ENCODE assay signal across 12 cellular contexts in genomic region chr4:108540536-108540935, GRCh38.
DNase-seq lines count a peak whose midpoint lies in the region; ATAC-seq and TF ChIP-seq lines count a peak whose summit lies in the region.
"Had no signal": no experiment of that assay in that cellular context is flagged by ENCODE, and none has a peak within 500 bp of the region (broad histone marks: within the 10 kb centered on the region; RNA-seq: fewer than 3 reads in every experiment).

No MANE protein-coding gene starts in this region.

- no peaks in the 10 kb centered on the region for H3K36me3 ChIP-seq in stomach
- H3K36me3 ChIP-seq: heart right ventricle, left lung, thyroid gland had no signal

- no peak for TF ChIP-seq CTCF in stomach (IDR thresholded peaks at IDR 0.05)

- intact Hi-C loops in Right ventricle myocardium inferior (cut with DNase I) (no loop called here), stomach (cut with DNase I; ENCODE audit: low total_unique reads) (no loop called here)

- WGBS in stomach, 5 donors: 66 to 84% (median 74%) methylated on average over 2 of the region's 2 CpGs

- in situ Hi-C loops in SK-MEL-5 (cut with HindIII; ENCODE audit: low pct_unique_long_range_greater_than_20kb, low sequenced_read_pairs): no loop called here

- no peaks in the 10 kb centered on the region for H3K9me3 ChIP-seq in stomach
- H3K9me3 ChIP-seq: heart right ventricle, left lung, thyroid gland had no signal

- TF ChIP-seq EP300 in stomach (IDR thresholded peaks at IDR 0.05): no peak

- DNase-seq in SK-MEL-5 (ENCODE audit: low read depth, low spot score): peak; percentile 92
- peak; percentile 69 for DNase-seq in putamen (ENCODE audit: low spot score)
- no peak for DNase-seq in T1000 (lab: John Stamatoyannopoulos, UW)
- no peak for DNase-seq in Right ventricle myocardium inferior (ENCODE audit: missing footprints)
- DNase-seq in stomach: no peak
- DNase-seq: activated CD4-positive, alpha-beta T cell treated with anti-CD3 and anti-CD28 coated beads, Interleukin-2, amount 10 ng/mL, durations not matched to agents 7 days and 5 days; activated effector memory CD4-positive, alpha-beta T cell treated with anti-CD3 and anti-CD28 coated beads, Interleukin-2, amount 50 U/mL, for 16 hours; heart right ventricle; left lung; thyroid gland had no signal

- H3K27me3 ChIP-seq in stomach: no peaks in the 10 kb centered on the region
- H3K27me3 ChIP-seq: heart right ventricle, left lung, thyroid gland had no signal

- peak; percentile 71 for ATAC-seq in GM19438 (IDR thresholded peaks at IDR 0.05; ENCODE audit: low read depth, unreplicated experiment)
- peak; percentile 82 for ATAC-seq in HG03108 (IDR thresholded peaks at IDR 0.05; ENCODE audit: unreplicated experiment)
- no peak for ATAC-seq in Right ventricle myocardium inferior
- ATAC-seq: heart right ventricle, left lung had no signal

- no peaks in the 10 kb centered on the region for H3K4me1 ChIP-seq in stomach
- H3K4me1 ChIP-seq: thyroid gland had no signal

- TF ChIP-seq POLR2A in stomach (IDR thresholded peaks at IDR 0.05): no peak

- H3K4me3 ChIP-seq in stomach: no peak overlapping the region
- H3K4me3 ChIP-seq: heart right ventricle, left lung, thyroid gland had no signal

- H3K27ac ChIP-seq in stomach: no peak overlapping the region
- H3K27ac ChIP-seq: heart right ventricle, left lung, thyroid gland had no signal

Comparison
In these comparisons a context has a peak if more than half of its experiments do, and no peak if none do; other contexts are left out.
1. DNase-seq: peak in SK-MEL-5 (single experiment) and putamen (single experiment); none in T1000 (single experiment), Right ventricle myocardium inferior (single experiment) and stomach (single experiment).